8 cellular contexts compared by ENCODE assay signal in genomic region chr7:129752760-129753159, GRCh38.
"Had no signal": no experiment of that assay in that cellular context is flagged by ENCODE, and none has a peak within 500 bp of the region (broad histone marks: within the 10 kb centered on the region; RNA-seq: fewer than 3 reads in every experiment).

No MANE protein-coding gene starts in this region.

- ATAC-seq: HCT116, HepG2 had no signal

- H3K4me3 Mint-ChIP-seq: HFFc6, IgD-negative memory B cell had no signal

- H3K27ac Mint-ChIP-seq: HFFc6, IgD-negative memory B cell had no signal

- H3K9me3 Mint-ChIP-seq: HFFc6, IgD-negative memory B cell had no signal

- H3K27me3 Mint-ChIP-seq: IgD-negative memory B cell had no signal

- H3K4me3 ChIP-seq: GM23248, HAP-1 had no signal

- DNase-seq: GM23248, GOT3, H7, HFFc6 had no signal
